ENCODE assay signal across 1 cellular context in the genomic region with DNA sequence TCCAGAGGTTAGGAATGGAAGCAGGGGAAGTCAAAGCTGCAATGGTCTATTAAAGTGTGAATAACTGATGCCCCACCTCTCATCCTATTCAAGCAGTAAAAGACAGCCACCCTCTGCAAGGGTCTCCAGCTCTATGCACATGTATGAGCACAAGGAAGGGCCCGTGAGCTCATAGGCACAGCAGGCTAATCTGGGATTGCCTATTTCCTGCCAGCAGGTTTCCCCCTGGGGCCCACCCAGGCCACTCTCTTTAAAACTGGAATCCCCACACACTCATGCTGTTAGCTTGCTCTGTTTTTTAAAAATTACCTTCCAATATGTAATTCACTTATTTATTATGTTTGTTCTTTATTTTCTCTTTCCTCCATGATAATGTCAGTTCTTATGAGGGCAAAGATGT.
TF ChIP-seq lines count a peak whose summit lies in the region.

No MANE protein-coding gene starts in this region.

TF ChIP-seq in IMR-90, 13 proteins besides CTCF, POLR2A, EP300 and RAD21 (continued from another document):
- TF ChIP-seq CEBPB (IDR thresholded peaks at IDR 0.05; ENCODE audit: low read depth, low read length) (no peak), MXI1 (IDR thresholded peaks at IDR 0.05; ENCODE audit: borderline replicate concordance, low read depth, low read length) (no peak), BHLHE40 (IDR thresholded peaks at IDR 0.05; ENCODE audit: low read depth, low read length) (no peak)
- TF ChIP-seq, protein P1, sequence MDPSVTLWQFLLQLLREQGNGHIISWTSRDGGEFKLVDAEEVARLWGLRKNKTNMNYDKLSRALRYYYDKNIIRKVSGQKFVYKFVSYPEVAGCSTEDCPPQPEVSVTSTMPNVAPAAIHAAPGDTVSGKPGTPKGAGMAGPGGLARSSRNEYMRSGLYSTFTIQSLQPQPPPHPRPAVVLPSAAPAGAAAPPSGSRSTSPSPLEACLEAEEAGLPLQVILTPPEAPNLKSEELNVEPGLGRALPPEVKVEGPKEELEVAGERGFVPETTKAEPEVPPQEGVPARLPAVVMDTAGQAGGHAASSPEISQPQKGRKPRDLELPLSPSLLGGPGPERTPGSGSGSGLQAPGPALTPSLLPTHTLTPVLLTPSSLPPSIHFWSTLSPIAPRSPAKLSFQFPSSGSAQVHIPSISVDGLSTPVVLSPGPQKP (IDR thresholded peaks at IDR 0.05; ENCODE audit: borderline replicate concordance, low read depth, low read length), result no peak
